23 cellular contexts compared by ENCODE assay signal in the genomic region with DNA sequence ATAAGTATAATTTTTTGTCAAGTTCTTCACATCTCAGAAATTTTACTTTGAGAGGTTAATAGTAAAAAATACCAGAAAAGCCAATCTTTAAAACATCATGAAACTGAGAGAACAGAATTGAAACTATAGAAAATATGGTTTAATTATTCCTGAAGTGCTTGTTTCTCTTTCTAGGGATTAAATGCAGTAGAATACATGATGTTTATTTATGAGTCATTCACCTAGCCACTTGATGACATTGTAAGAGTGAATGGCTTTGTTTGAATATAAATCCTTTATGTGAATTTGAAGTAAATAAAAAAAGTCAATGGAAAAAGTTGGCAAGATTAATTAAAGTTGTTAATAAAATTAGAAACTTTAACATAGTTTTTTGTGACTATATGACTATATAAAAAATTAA. TPM values are rescaled to one million over a fixed set of nuclear protein-coding genes. Genes with fewer than 3 reads are reported as not detected.
DNase-seq lines count a peak whose midpoint lies in the region; ATAC-seq and TF ChIP-seq lines count a peak whose summit lies in the region.
"Had no signal": no experiment of that assay in that cellular context is flagged by ENCODE, and none has a peak within 500 bp of the region (broad histone marks: within the 10 kb centered on the region; RNA-seq: fewer than 3 reads in every experiment).

No MANE protein-coding gene starts in this region.

- H3K27ac ChIP-seq in IMR-90 (ENCODE audit: insufficient read depth, low read length), result no peak overlapping the region
- H3K27ac ChIP-seq: A549, HL-60, KMS-11 had no signal

- no peak overlapping the region for H3K14ac ChIP-seq in IMR-90 (replicated peaks; ENCODE audit: low read depth, low read length)

- no peak for TF ChIP-seq POLR2A in IMR-90 (IDR thresholded peaks at IDR 0.05; ENCODE audit: low read depth, low read length)

- no peaks in the 10 kb centered on the region for H3K9me3 ChIP-seq in IMR-90 (ENCODE audit: control insufficient read depth, insufficient read depth, low read length)
- H3K9me3 ChIP-seq: A549, BE2C had no signal

- CTCF ChIA-PET in IMR-90 (lab: Yijun Ruan, JAX), result interaction anchor here (1.0 to 1.3 kb wide), 2 partner anchors 8 to 12 kb away, joined by 3 to 5 read pairs; no protein-coding TSS in a partner anchor

- no peak overlapping the region for H2AK5ac ChIP-seq in IMR-90 (ENCODE audit: low read depth, low read length)

- intact Hi-C loops in IMR-90 (cut with micrococcal nuclease), result no loop called here

- no peak for ATAC-seq in IMR-90 (ENCODE audit: low read depth)
- ATAC-seq in GM18867 (IDR thresholded peaks at IDR 0.05; ENCODE audit: unreplicated experiment), result no peak
- ATAC-seq in HG03175 (IDR thresholded peaks at IDR 0.05; ENCODE audit: unreplicated experiment), result no peak
- ATAC-seq: A549, HepG2, Panc1, T-cell had no signal

- in situ Hi-C loops in IMR-90 (cut with MboI; ENCODE audit: low sequenced_read_pairs), result no loop called here

- no peak overlapping the region for H2AFZ ChIP-seq in IMR-90 (replicated peaks; ENCODE audit: low read length, poor library complexity)

- H3K79me1 ChIP-seq in IMR-90 (ENCODE audit: low read depth in 1 of 2, low read length in 2 of 2), result peaks cover 3 to 18% of the 10 kb centered on the region in 2 experiments

- no TSS peak for BruUV-seq in IMR-90 (replicated peaks; lab: Mats Ljungman, UMichigan)

- H3K56ac ChIP-seq in IMR-90 (ENCODE audit: extremely low read depth, insufficient read depth, low read length), result no peak overlapping the region

- no peak overlapping the region for H3K18ac ChIP-seq in IMR-90 (ENCODE audit: low read depth, low read length)

- no peak overlapping the region for H2BK5ac ChIP-seq in IMR-90 (ENCODE audit: low read depth, low read length, poor library complexity, severe bottlenecking)

- no peak overlapping the region for H4K8ac ChIP-seq in IMR-90 (ENCODE audit: low read depth in 2 of 2, low read length in 2 of 2)

- TF ChIP-seq CTCF in IMR-90 (conservative IDR thresholded peaks at IDR 0.05; ENCODE audit: low read depth, low read length), result no peak
- no peak for TF ChIP-seq CTCF in epithelial cell of esophagus (IDR thresholded peaks at IDR 0.05; ENCODE audit: insufficient read depth, low read depth, low read length, missing control alignments)

- H3K23ac ChIP-seq in IMR-90 (ENCODE audit: low read depth, low read length), result no peak overlapping the region

- H3K4ac ChIP-seq in IMR-90 (ENCODE audit: low read depth, low read length), result no peak overlapping the region

- H3K9ac ChIP-seq in IMR-90 (ENCODE audit: low read depth, low read length), result no peak overlapping the region
- H3K9ac ChIP-seq: KMS-11 had no signal

- H2BK120ac ChIP-seq in IMR-90 (ENCODE audit: low read depth, low read length), result no peak overlapping the region

- dilution Hi-C loops in IMR-90 (cut with HindIII; ENCODE audit: low sequenced_read_pairs, unreplicated experiment), result no loop called here

- H4K20me1 ChIP-seq in IMR-90 (ENCODE audit: insufficient read depth, low read length), result no peaks in the 10 kb centered on the region

- H4K91ac ChIP-seq in IMR-90 (ENCODE audit: insufficient read depth, low read depth, low read length), result no peak overlapping the region

- H3K27me3 ChIP-seq in IMR-90 (ENCODE audit: control insufficient read depth, insufficient read depth, low read length), result no peaks in the 10 kb centered on the region
- H3K27me3 ChIP-seq: BE2C had no signal

- H3K4me1 ChIP-seq in IMR-90 (ENCODE audit: control insufficient read depth, insufficient read depth, low read length), result no peaks in the 10 kb centered on the region
- H3K4me1 ChIP-seq: BE2C had no signal

- H4K5ac ChIP-seq in IMR-90 (ENCODE audit: low read depth, low read length), result no peak overlapping the region

- H3K9me1 ChIP-seq in IMR-90 (ENCODE audit: insufficient read depth, low read length), result peaks cover 2% of the 10 kb centered on the region; the same call in 1 of the 2 replicates

- no peak overlapping the region for H2BK20ac ChIP-seq in IMR-90 (ENCODE audit: low read depth, low read length)

- no peak overlapping the region for H2BK15ac ChIP-seq in IMR-90 (ENCODE audit: low read depth, low read length)

- POLR2A ChIA-PET in IMR-90 (lab: Charles Lee; ENCODE audit: unreplicated experiment), result no interaction called here

- TF ChIP-seq RAD21 in IMR-90 (IDR thresholded peaks at IDR 0.05; ENCODE audit: low read length), result no peak

- H3K4me2 ChIP-seq in IMR-90 (ENCODE audit: low read depth, low read length), result no peak overlapping the region
- H3K4me2 ChIP-seq: A549, KMS-11 had no signal

- H3K36me3 ChIP-seq in IMR-90 (ENCODE audit: control insufficient read depth, insufficient read depth, low read length), result peaks cover 12% of the 10 kb centered on the region

- H3K4me3 ChIP-seq in IMR-90 (ENCODE audit: insufficient read depth, low read depth, low read length) (no peak overlapping the region), epithelial cell of esophagus (ENCODE audit: low read length) (no peak overlapping the region)
- H3K4me3 ChIP-seq: A549 had no signal

- H2AK9ac ChIP-seq in IMR-90 (replicated peaks; ENCODE audit: low read depth, low read length, poor library complexity), result no peak overlapping the region

- DNase-seq in ELR (ENCODE audit: low read depth) (peak; percentile 23), IMR-90 (peak; percentile 7), epithelial cell of esophagus (ENCODE audit: low read depth) (peak; percentile 6), renal cortical epithelial cell (ENCODE audit: low read depth) (peak; percentile 35), NCI-H187 treated with DMSO at 0.1 percent for 48 hours (lab: John Stamatoyannopoulos, UW) (no peak)
- DNase-seq: BE2C; DMS79; MV-4-11; NCI-H1105 treated with DMSO at 0.1 percent for 48 hours; NCI-H2081; NCI-H2171; NCI-H345; NCI-H524; NCI-H774; NK-92 treated with Interleukin-12 subunit alpha and Interleukin-12 subunit beta, amount 100 ng/mL, for 24 hours; T-cell had no signal

TF ChIP-seq in IMR-90, 13 proteins besides CTCF, POLR2A, EP300 and RAD21:
- no peak for TF ChIP-seq RCOR1 (IDR thresholded peaks at IDR 0.05; ENCODE audit: insufficient replicate concordance, low read length)
- TF ChIP-seq FOS (IDR thresholded peaks at IDR 0.05; ENCODE audit: low read depth, low read length), result no peak
- TF ChIP-seq SMC3 (IDR thresholded peaks at IDR 0.05; ENCODE audit: low read depth, low read length), result no peak
- TF ChIP-seq MAFK (IDR thresholded peaks at IDR 0.05; ENCODE audit: low read depth, low read length), result no peak
- TF ChIP-seq CHD1 (IDR thresholded peaks at IDR 0.05; ENCODE audit: low read depth, low read length), result no peak

RNA-seq across cellular contexts. Expression of gene KTN1, which starts 48.4 kb away (rescaled TPM):
- total RNA-seq in IMR-90 (2012; rRNA removed), result 57.2 and 149 TPM in 2 replicates
- 36.9 and 42.1 TPM in 2 replicates for polyA plus RNA-seq in IMR-90 (2012; rRNA removed)
- 3.5 and 4.0 TPM in 2 replicates for polyA plus RNA-seq in IMR-90 (2012; cell fraction: cytosol; rRNA removed)
- 3.2 and 30.4 TPM in 2 replicates for polyA plus RNA-seq in IMR-90 (2012; cell fraction: nucleus; rRNA removed; ENCODE audit: low replicate concordance)
- 208 and 317 TPM in 2 replicates for total RNA-seq in renal cortical epithelial cell
